20 cellular contexts compared by ENCODE assay signal in the genomic region with DNA sequence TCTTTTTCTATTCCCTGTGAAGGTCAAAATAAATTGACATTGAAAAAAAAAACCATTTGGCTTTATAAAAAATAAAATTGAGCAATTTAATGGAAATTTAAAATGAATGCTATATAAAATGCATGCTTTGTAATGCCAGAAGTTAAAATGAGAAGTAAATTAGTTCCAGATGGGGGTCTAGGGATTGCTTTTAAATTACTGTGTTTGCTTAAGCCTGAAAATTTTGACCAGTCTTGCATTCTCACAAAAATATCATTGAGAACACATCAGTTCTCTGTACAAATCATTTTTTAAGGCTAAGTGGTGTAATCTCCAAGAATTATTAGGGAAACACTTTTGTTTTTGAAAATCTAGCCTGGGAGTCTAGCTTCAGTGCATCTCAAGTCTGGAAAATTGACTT.
"Had no signal": no experiment of that assay in that cellular context is flagged by ENCODE, and none has a peak within 500 bp of the region (broad histone marks: within the 10 kb centered on the region; RNA-seq: fewer than 3 reads in every experiment).

No MANE protein-coding gene starts in this region.

- H3K36me3 Mint-ChIP-seq: naive thymus-derived CD4-positive, alpha-beta T cell had no signal

- H3K27me3 ChIP-seq: colonic mucosa, esophagus squamous epithelium, heart left ventricle, right atrium auricular region, sigmoid colon had no signal

- H3K4me3 Mint-ChIP-seq: naive thymus-derived CD4-positive, alpha-beta T cell had no signal

- H3K4me1 Mint-ChIP-seq: naive thymus-derived CD4-positive, alpha-beta T cell had no signal

- H3K4me3 ChIP-seq: colonic mucosa, esophagus squamous epithelium, heart left ventricle, lung, right atrium auricular region, sigmoid colon had no signal

- H3K4me1 ChIP-seq: colonic mucosa, right atrium auricular region had no signal

- H3K9me3 ChIP-seq: colonic mucosa, esophagus squamous epithelium, heart left ventricle, neutrophil, right atrium auricular region, sigmoid colon had no signal

- ATAC-seq: heart left ventricle; left colon; left ventricle myocardium superior; naive thymus-derived CD4-positive, alpha-beta T cell had no signal

- H3K27ac Mint-ChIP-seq: naive thymus-derived CD4-positive, alpha-beta T cell had no signal

- H3K9me3 Mint-ChIP-seq: naive thymus-derived CD4-positive, alpha-beta T cell had no signal

- H3K27ac ChIP-seq: colonic mucosa, esophagus squamous epithelium, heart left ventricle, neutrophil, right atrium auricular region had no signal

- DNase-seq: cerebellar nuclear complex; colonic mucosa; dermis blood vessel endothelial cell; esophagus squamous epithelium; foreskin melanocyte; heart left ventricle; hippocampal formation; left colon; left ventricle myocardium superior; mesendoderm; naive thymus-derived CD4-positive, alpha-beta T cell; posterior cingulate gyrus; sigmoid colon; small intestine; stimulated activated CD4-positive, alpha-beta T cell treated with anti-CD3 and anti-CD28 coated beads, Interleukin-12 subunit alpha, Interleukin-12 subunit beta, amount 100 ng/mL, for 4 hours; stimulated activated naive CD4-positive, alpha-beta T cell treated with Interleukin-2 at 50 U/mL for 16 hours; trophoblast cell had no signal

- H3K36me3 ChIP-seq: colonic mucosa, esophagus squamous epithelium, heart left ventricle, neutrophil, right atrium auricular region, sigmoid colon had no signal
